1 cellular context compared by ENCODE assay signal in genomic region chr11:119067371-119068222, GRCh38.
TF ChIP-seq lines count a peak whose summit lies in the region.

Gene VPS11, plus strand, starts transcription at chr11:119067818. Its CDS starts 6 bp downstream, at chr11:119067824.

TF ChIP-seq in K562, 482 proteins besides CTCF, POLR2A, EP300 and RAD21 (continued from another document and continues in another):
- TF ChIP-seq, protein P1, sequence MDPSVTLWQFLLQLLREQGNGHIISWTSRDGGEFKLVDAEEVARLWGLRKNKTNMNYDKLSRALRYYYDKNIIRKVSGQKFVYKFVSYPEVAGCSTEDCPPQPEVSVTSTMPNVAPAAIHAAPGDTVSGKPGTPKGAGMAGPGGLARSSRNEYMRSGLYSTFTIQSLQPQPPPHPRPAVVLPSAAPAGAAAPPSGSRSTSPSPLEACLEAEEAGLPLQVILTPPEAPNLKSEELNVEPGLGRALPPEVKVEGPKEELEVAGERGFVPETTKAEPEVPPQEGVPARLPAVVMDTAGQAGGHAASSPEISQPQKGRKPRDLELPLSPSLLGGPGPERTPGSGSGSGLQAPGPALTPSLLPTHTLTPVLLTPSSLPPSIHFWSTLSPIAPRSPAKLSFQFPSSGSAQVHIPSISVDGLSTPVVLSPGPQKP (CRISPR knock-in tag; IDR thresholded peaks at IDR 0.05) = no peak
- TF ChIP-seq, protein P2, sequence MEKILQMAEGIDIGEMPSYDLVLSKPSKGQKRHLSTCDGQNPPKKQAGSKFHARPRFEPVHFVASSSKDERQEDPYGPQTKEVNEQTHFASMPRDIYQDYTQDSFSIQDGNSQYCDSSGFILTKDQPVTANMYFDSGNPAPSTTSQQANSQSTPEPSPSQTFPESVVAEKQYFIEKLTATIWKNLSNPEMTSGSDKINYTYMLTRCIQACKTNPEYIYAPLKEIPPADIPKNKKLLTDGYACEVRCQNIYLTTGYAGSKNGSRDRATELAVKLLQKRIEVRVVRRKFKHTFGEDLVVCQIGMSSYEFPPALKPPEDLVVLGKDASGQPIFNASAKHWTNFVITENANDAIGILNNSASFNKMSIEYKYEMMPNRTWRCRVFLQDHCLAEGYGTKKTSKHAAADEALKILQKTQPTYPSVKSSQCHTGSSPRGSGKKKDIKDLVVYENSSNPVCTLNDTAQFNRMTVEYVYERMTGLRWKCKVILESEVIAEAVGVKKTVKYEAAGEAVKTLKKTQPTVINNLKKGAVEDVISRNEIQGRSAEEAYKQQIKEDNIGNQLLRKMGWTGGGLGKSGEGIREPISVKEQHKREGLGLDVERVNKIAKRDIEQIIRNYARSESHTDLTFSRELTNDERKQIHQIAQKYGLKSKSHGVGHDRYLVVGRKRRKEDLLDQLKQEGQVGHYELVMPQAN (IDR thresholded peaks at IDR 0.05; ENCODE audit: borderline replicate concordance) = peak; percentile 95
- TF ChIP-seq PRDM10 (IDR thresholded peaks at IDR 0.05; ENCODE audit: partially characterized antibody) (peak; percentile 43), ZNF253 (CRISPR knock-in tag; conservative IDR thresholded peaks at IDR 0.05) (no peak), HMGN3 (IDR thresholded peaks at IDR 0.05; ENCODE audit: borderline replicate concordance, extremely low read depth, insufficient read length, low read depth, low read length) (peak; percentile 88), LCOR (CRISPR knock-in tag; IDR thresholded peaks at IDR 0.05) (peak; percentile 29; the same call in 1 of the 2 replicates), HINFP (tag; conservative IDR thresholded peaks at IDR 0.05; ENCODE audit: low read depth) (no peak), ZNF707 (CRISPR knock-in tag; conservative IDR thresholded peaks at IDR 0.05) (no peak), ESRRB (CRISPR knock-in tag; IDR thresholded peaks at IDR 0.05; ENCODE audit: borderline replicate concordance) (no peak), TCF7 (IDR thresholded peaks at IDR 0.05; ENCODE audit: borderline replicate concordance) (0 out of 2 replicates have a peak, but pooled peaks have one; percentile 34), PCBP2 (IDR thresholded peaks at IDR 0.05; ENCODE audit: low read depth, low read length, poor library complexity, severe bottlenecking) (no peak), ATF4 (CRISPR knock-in tag; IDR thresholded peaks at IDR 0.05) (no peak), ZNF311 (CRISPR knock-in tag; IDR thresholded peaks at IDR 0.05) (no peak), HCFC1 (IDR thresholded peaks at IDR 0.05; ENCODE audit: low read depth, low read length) (peak; percentile 75), ZNF184 (CRISPR knock-in tag; IDR thresholded peaks at IDR 0.05) (no peak), MAZ (CRISPR knock-in tag; conservative IDR thresholded peaks at IDR 0.05 in 1 of 2, IDR thresholded peaks at IDR 0.05 in 1 of 2) (peak; percentile 46 to 49; a peak in 3 of 4 replicates), PPARD (CRISPR knock-in tag; IDR thresholded peaks at IDR 0.05) (no peak), CBX1 (IDR thresholded peaks at IDR 0.05; ENCODE audit: low read depth) (0 out of 2 replicates have a peak, but pooled peaks have one; percentile 18), RBM15 (IDR thresholded peaks at IDR 0.05; ENCODE audit: insufficient read depth, low read length) (no peak), CEBPB (tag; IDR thresholded peaks at IDR 0.05) (no peak), MTA3 (IDR thresholded peaks at IDR 0.05; ENCODE audit: borderline replicate concordance) (no peak; the same call in 1 of the 2 replicates), JUNB (CRISPR knock-in tag; conservative IDR thresholded peaks at IDR 0.05) (no peak)
- TF ChIP-seq, protein P3, sequence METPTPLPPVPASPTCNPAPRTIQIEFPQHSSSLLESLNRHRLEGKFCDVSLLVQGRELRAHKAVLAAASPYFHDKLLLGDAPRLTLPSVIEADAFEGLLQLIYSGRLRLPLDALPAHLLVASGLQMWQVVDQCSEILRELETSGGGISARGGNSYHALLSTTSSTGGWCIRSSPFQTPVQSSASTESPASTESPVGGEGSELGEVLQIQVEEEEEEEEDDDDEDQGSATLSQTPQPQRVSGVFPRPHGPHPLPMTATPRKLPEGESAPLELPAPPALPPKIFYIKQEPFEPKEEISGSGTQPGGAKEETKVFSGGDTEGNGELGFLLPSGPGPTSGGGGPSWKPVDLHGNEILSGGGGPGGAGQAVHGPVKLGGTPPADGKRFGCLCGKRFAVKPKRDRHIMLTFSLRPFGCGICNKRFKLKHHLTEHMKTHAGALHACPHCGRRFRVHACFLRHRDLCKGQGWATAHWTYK (CRISPR knock-in tag; IDR thresholded peaks at IDR 0.05) = no peak
- TF ChIP-seq, protein P4, sequence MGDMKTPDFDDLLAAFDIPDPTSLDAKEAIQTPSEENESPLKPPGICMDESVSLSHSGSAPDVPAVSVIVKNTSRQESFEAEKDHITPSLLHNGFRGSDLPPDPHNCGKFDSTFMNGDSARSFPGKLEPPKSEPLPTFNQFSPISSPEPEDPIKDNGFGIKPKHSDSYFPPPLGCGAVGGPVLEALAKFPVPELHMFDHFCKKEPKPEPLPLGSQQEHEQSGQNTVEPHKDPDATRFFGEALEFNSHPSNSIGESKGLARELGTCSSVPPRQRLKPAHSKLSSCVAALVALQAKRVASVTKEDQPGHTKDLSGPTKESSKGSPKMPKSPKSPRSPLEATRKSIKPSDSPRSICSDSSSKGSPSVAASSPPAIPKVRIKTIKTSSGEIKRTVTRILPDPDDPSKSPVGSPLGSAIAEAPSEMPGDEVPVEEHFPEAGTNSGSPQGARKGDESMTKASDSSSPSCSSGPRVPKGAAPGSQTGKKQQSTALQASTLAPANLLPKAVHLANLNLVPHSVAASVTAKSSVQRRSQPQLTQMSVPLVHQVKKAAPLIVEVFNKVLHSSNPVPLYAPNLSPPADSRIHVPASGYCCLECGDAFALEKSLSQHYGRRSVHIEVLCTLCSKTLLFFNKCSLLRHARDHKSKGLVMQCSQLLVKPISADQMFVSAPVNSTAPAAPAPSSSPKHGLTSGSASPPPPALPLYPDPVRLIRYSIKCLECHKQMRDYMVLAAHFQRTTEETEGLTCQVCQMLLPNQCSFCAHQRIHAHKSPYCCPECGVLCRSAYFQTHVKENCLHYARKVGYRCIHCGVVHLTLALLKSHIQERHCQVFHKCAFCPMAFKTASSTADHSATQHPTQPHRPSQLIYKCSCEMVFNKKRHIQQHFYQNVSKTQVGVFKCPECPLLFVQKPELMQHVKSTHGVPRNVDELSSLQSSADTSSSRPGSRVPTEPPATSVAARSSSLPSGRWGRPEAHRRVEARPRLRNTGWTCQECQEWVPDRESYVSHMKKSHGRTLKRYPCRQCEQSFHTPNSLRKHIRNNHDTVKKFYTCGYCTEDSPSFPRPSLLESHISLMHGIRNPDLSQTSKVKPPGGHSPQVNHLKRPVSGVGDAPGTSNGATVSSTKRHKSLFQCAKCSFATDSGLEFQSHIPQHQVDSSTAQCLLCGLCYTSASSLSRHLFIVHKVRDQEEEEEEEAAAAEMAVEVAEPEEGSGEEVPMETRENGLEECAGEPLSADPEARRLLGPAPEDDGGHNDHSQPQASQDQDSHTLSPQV (IDR thresholded peaks at IDR 0.05) = no peak
- TF ChIP-seq, protein P5, sequence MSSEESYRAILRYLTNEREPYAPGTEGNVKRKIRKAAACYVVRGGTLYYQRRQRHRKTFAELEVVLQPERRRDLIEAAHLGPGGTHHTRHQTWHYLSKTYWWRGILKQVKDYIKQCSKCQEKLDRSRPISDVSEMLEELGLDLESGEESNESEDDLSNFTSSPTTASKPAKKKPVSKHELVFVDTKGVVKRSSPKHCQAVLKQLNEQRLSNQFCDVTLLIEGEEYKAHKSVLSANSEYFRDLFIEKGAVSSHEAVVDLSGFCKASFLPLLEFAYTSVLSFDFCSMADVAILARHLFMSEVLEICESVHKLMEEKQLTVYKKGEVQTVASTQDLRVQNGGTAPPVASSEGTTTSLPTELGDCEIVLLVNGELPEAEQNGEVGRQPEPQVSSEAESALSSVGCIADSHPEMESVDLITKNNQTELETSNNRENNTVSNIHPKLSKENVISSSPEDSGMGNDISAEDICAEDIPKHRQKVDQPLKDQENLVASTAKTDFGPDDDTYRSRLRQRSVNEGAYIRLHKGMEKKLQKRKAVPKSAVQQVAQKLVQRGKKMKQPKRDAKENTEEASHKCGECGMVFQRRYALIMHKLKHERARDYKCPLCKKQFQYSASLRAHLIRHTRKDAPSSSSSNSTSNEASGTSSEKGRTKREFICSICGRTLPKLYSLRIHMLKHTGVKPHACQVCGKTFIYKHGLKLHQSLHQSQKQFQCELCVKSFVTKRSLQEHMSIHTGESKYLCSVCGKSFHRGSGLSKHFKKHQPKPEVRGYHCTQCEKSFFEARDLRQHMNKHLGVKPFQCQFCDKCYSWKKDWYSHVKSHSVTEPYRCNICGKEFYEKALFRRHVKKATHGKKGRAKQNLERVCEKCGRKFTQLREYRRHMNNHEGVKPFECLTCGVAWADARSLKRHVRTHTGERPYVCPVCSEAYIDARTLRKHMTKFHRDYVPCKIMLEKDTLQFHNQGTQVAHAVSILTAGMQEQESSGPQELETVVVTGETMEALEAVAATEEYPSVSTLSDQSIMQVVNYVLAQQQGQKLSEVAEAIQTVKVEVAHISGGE (CRISPR knock-in tag; IDR thresholded peaks at IDR 0.05) = peak in 1 of 3 experiments; percentile 76; a peak in 2 of 6 replicates
- TF ChIP-seq, protein P6, sequence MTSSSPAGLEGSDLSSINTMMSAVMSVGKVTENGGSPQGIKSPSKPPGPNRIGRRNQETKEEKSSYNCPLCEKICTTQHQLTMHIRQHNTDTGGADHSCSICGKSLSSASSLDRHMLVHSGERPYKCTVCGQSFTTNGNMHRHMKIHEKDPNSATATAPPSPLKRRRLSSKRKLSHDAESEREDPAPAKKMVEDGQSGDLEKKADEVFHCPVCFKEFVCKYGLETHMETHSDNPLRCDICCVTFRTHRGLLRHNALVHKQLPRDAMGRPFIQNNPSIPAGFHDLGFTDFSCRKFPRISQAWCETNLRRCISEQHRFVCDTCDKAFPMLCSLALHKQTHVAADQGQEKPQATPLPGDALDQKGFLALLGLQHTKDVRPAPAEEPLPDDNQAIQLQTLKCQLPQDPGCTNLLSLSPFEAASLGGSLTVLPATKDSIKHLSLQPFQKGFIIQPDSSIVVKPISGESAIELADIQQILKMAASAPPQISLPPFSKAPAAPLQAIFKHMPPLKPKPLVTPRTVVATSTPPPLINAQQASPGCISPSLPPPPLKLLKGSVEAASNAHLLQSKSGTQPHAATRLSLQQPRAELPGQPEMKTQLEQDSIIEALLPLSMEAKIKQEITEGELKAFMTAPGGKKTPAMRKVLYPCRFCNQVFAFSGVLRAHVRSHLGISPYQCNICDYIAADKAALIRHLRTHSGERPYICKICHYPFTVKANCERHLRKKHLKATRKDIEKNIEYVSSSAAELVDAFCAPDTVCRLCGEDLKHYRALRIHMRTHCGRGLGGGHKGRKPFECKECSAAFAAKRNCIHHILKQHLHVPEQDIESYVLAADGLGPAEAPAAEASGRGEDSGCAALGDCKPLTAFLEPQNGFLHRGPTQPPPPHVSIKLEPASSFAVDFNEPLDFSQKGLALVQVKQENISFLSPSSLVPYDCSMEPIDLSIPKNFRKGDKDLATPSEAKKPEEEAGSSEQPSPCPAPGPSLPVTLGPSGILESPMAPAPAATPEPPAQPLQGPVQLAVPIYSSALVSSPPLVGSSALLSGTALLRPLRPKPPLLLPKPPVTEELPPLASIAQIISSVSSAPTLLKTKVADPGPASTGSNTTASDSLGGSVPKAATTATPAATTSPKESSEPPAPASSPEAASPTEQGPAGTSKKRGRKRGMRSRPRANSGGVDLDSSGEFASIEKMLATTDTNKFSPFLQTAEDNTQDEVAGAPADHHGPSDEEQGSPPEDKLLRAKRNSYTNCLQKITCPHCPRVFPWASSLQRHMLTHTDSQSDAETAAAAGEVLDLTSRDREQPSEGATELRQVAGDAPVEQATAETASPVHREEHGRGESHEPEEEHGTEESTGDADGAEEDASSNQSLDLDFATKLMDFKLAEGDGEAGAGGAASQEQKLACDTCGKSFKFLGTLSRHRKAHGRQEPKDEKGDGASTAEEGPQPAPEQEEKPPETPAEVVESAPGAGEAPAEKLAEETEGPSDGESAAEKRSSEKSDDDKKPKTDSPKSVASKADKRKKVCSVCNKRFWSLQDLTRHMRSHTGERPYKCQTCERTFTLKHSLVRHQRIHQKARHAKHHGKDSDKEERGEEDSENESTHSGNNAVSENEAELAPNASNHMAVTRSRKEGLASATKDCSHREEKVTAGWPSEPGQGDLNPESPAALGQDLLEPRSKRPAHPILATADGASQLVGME (CRISPR knock-in tag; IDR thresholded peaks at IDR 0.05) = 0 out of 2 replicates have a peak, but pooled peaks have one; percentile 8
